Comparison of ENCODE assay signal across 16 cellular contexts in the genomic region with DNA sequence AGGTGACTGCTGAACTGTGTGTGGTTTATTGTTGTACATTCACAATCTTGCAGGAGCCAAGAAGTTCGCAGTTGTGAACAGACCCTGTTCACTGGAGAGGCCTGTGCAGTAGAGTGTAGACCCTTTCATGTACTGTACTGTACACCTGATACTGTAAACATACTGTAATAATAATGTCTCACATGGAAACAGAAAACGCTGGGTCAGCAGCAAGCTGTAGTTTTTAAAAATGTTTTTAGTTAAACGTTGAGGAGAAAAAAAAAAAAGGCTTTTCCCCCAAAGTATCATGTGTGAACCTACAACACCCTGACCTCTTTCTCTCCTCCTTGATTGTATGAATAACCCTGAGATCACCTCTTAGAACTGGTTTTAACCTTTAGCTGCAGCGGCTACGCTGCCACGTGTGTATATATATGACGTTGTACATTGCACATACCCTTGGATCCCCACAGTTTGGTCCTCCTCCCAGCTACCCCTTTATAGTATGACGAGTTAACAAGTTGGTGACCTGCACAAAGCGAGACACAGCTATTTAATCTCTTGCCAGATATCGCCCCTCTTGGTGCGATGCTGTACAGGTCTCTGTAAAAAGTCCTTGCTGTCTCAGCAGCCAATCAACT. TPM values are rescaled to one million over a fixed set of nuclear protein-coding genes. Genes with fewer than 3 reads are reported as not detected.
DNase-seq lines count a peak whose midpoint lies in the region; ATAC-seq, FAIRE-seq and TF ChIP-seq lines count a peak whose summit lies in the region.
"Had no signal": no experiment of that assay in that cellular context is flagged by ENCODE, and none has a peak within 500 bp of the region (broad histone marks: within the 10 kb centered on the region; RNA-seq: fewer than 3 reads in every experiment).

No MANE protein-coding gene starts in this region.

- no peaks in the 10 kb centered on the region for H3K9me3 ChIP-seq in CD4-positive, CD25-positive, alpha-beta regulatory T cell (ENCODE audit: control insufficient read depth in 2 of 2, low read length in 2 of 2)
- no peaks in the 10 kb centered on the region for H3K9me3 ChIP-seq in HEK293 (ENCODE audit: control insufficient read depth, insufficient read depth, low read depth, low read length)
- no peaks in the 10 kb centered on the region for H3K9me3 ChIP-seq in K562 (replicated peaks; ENCODE audit: control insufficient read depth, insufficient read depth, low read depth, low read length)
- H3K9me3 ChIP-seq: BLaER1, testis had no signal

- no peak for TF ChIP-seq EP300 in K562 (IDR thresholded peaks at IDR 0.05; ENCODE audit: low read length)

- H3K4me2 ChIP-seq in K562 (ENCODE audit: insufficient read depth, low read length) = no peak overlapping the region
- H3K4me2 ChIP-seq: BLaER1 had no signal

- H3K9me3 Mint-ChIP-seq in CD4-positive, CD25-positive, alpha-beta regulatory T cell = peaks cover 0 to 2% (median 0%) of the 10 kb centered on the region in 7 donors
- H3K9me3 Mint-ChIP-seq in natural killer cell treated with Interleukin-12 subunit alpha and Interleukin-12 subunit beta and Interleukin-15 and Interleukin-18, amount 100 ng/mL, for 72 hours = no peaks in the 10 kb centered on the region
- H3K9me3 Mint-ChIP-seq: activated T-helper 1 cell treated with anti-CD3 and anti-CD28 coated beads, Interleukin-12 subunit alpha, Interleukin-12 subunit beta, Interleukin-2, Interleukin-4 antibody, amounts not matched to agents 30 ng/mL and 10 ng/mL and 1 ng/mL, durations not matched to agents 14 hours and 24 hours and 36 hours had no signal

- no peaks in the 10 kb centered on the region for H3K27me3 ChIP-seq in CD4-positive, CD25-positive, alpha-beta regulatory T cell (ENCODE audit: control insufficient read depth, insufficient read depth, low read length)
- H3K27me3 ChIP-seq in K562 (ENCODE audit: control insufficient read depth in 2 of 2, insufficient read depth in 2 of 2, low read length in 2 of 2) = no peaks in the 10 kb centered on the region
- H3K27me3 ChIP-seq: BLaER1, testis had no signal

- DNase-seq in CD4-positive, CD25-positive, alpha-beta regulatory T cell = no peak
- DNase-seq in K562 (ENCODE audit: extremely low read depth in 1 of 4, low spot score in 3 of 4) (no peak), Kasumi-1 (lab: John Stamatoyannopoulos, UW) (no peak), D721Med (ENCODE audit: insufficient read length, low spot score) (no peak)
- DNase-seq in natural killer cell treated with Interleukin-12 subunit alpha and Interleukin-12 subunit beta and Interleukin-15 and Interleukin-18, amount 100 ng/mL, for 72 hours (ENCODE audit: low spot score) = no peak
- DNase-seq: activated CD4-positive, alpha-beta T cell treated with anti-CD3 and anti-CD28 coated beads, Interleukin-2, amount 50 U/mL, for 4 hours; DMS53; H7; left colon; NCI-H1694; SW 1271; testis had no signal

- POLR2A ChIA-PET in HEK293 (lab: Yijun Ruan, JAX) = interaction anchor here (0.6 to 0.9 kb wide), 3 partner anchors 83 to 115 kb away, joined by 3 to 6 read pairs (median 6); no protein-coding TSS in a partner anchor
- POLR2A ChIA-PET in K562 (lab: Yijun Ruan, JAX) = interaction anchor here (0.6 to 8.3 kb wide), 6 partner anchors 9 to 553 kb away, joined by 3 to 99 read pairs (median 4); no protein-coding TSS in a partner anchor

- CTCF ChIA-PET in HEK293 (lab: Yijun Ruan, JAX) (interaction anchor here (0.7 to 2.7 kb wide), 3 partner anchors 8 to 178 kb away, joined by 3 to 17 read pairs (median 3); no protein-coding TSS in a partner anchor), K562 (lab: Yijun Ruan, JAX; ENCODE audit: low intra/inter-chr PET ratio) (interaction anchor here (0.7 kb wide), 1 partner anchor 322 kb away, joined by 4 read pairs; no protein-coding TSS in a partner anchor)

- in situ Hi-C loops in K562 (cut with MboI) = no loop called here

- H3K4me1 Mint-ChIP-seq in CD4-positive, CD25-positive, alpha-beta regulatory T cell = peaks cover 14 to 56% (median 40%) of the 10 kb centered on the region in 4 donors
- H3K4me1 Mint-ChIP-seq in natural killer cell treated with Interleukin-12 subunit alpha and Interleukin-12 subunit beta and Interleukin-15 and Interleukin-18, amount 100 ng/mL, for 72 hours (ENCODE audit: low read depth in 2 of 2) = peaks cover 62 to 64% of the 10 kb centered on the region in 2 donors

- peak overlapping the region; percentile 2 for H3K27ac ChIP-seq in CD4-positive, CD25-positive, alpha-beta regulatory T cell (ENCODE audit: insufficient read depth, low read length, poor library complexity, severe bottlenecking)
- no peak overlapping the region for H3K27ac ChIP-seq in HEK293 (ENCODE audit: extremely low read depth, low read depth, low read length)
- peak overlapping the region; percentile 11; the same call in 1 of the 3 replicates for H3K27ac ChIP-seq in K562 (ENCODE audit: extremely low read depth, low read depth, low read length)
- H3K27ac ChIP-seq: BLaER1, testis had no signal

- BruUV-seq in K562 (replicated peaks; lab: Mats Ljungman, UMichigan) = TSS peak; percentile 24

- ATAC-seq in CD4-positive, CD25-positive, alpha-beta regulatory T cell (ENCODE audit: low read depth in 2 of 2) = no peak
- ATAC-seq in K562 (no peak), GM19328 (IDR thresholded peaks at IDR 0.05; ENCODE audit: unreplicated experiment) (no peak)
- peak in 1 of 2 donors; percentile 44 for ATAC-seq in natural killer cell treated with Interleukin-12 subunit alpha and Interleukin-12 subunit beta and Interleukin-15 and Interleukin-18, amount 100 ng/mL, for 72 hours
- ATAC-seq: left colon had no signal

- 83% methylated on average over 11 of the region's 11 CpGs for WGBS in K562 (ENCODE audit: insufficient coverage, low coverage, missing lambda C conversion rate)

- H3K4me1 ChIP-seq in CD4-positive, CD25-positive, alpha-beta regulatory T cell (ENCODE audit: control insufficient read depth, insufficient read depth, low read length, poor library complexity, severe bottlenecking) = peaks cover 19% of the 10 kb centered on the region
- H3K4me1 ChIP-seq in HEK293 (ENCODE audit: control insufficient read depth, insufficient read depth, low read length) = peaks cover 11% of the 10 kb centered on the region
- H3K4me1 ChIP-seq in K562 (replicated peaks in 1 of 2; ENCODE audit: control insufficient read depth in 2 of 2, insufficient read depth in 2 of 2, low read length in 2 of 2) = peaks cover 50 to 68% of the 10 kb centered on the region in 2 experiments

- peaks cover 30% of the 10 kb centered on the region for H3K36me3 Mint-ChIP-seq in CD4-positive, CD25-positive, alpha-beta regulatory T cell
- H3K36me3 Mint-ChIP-seq in natural killer cell treated with Interleukin-12 subunit alpha and Interleukin-12 subunit beta and Interleukin-15 and Interleukin-18, amount 100 ng/mL, for 72 hours = peaks cover 38% of the 10 kb centered on the region

- TF ChIP-seq CTCF in HEK293 (tag by site-specific recombination; IDR thresholded peaks at IDR 0.05) (no peak), K562 (IDR thresholded peaks at IDR 0.05 in 2 of 3, conservative IDR thresholded peaks at IDR 0.05 in 1 of 3; ENCODE audit: insufficient read depth in 2 of 3, low read depth in 1 of 3, low read length in 3 of 3) (no peak), D721Med (IDR thresholded peaks at IDR 0.05; ENCODE audit: insufficient read depth, missing control alignments) (no peak)

- H3K9me1 ChIP-seq in K562 (ENCODE audit: control insufficient read depth, insufficient read depth, low read length) = peaks cover 9% of the 10 kb centered on the region

- FAIRE-seq in K562 (lab: Jason Lieb, UNC) (no peak), D721Med (lab: Jason Lieb, UNC) (no peak)

- no peak overlapping the region for H3K4me3 Mint-ChIP-seq in CD4-positive, CD25-positive, alpha-beta regulatory T cell
- H3K4me3 Mint-ChIP-seq in natural killer cell treated with Interleukin-12 subunit alpha and Interleukin-12 subunit beta and Interleukin-15 and Interleukin-18, amount 100 ng/mL, for 72 hours = peak overlapping the region; percentile 24
- H3K4me3 Mint-ChIP-seq: activated T-helper 1 cell treated with anti-CD3 and anti-CD28 coated beads, Interleukin-12 subunit alpha, Interleukin-12 subunit beta, Interleukin-2, Interleukin-4 antibody, amounts not matched to agents 30 ng/mL and 10 ng/mL and 1 ng/mL, durations not matched to agents 14 hours and 24 hours and 36 hours had no signal

- H3K27ac Mint-ChIP-seq in CD4-positive, CD25-positive, alpha-beta regulatory T cell = peak overlapping the region; percentile 5 to 87 (median 66)
- H3K27ac Mint-ChIP-seq in natural killer cell treated with Interleukin-12 subunit alpha and Interleukin-12 subunit beta and Interleukin-15 and Interleukin-18, amount 100 ng/mL, for 72 hours = peak overlapping the region; percentile 65 to 99
- H3K27ac Mint-ChIP-seq: activated T-helper 1 cell treated with anti-CD3 and anti-CD28 coated beads, Interleukin-12 subunit alpha, Interleukin-12 subunit beta, Interleukin-2, Interleukin-4 antibody, amounts not matched to agents 30 ng/mL and 10 ng/mL and 1 ng/mL, durations not matched to agents 14 hours and 24 hours and 36 hours had no signal

- H3K79me2 ChIP-seq in K562 (ENCODE audit: control insufficient read depth, insufficient read depth, low read length) = peaks cover 67% of the 10 kb centered on the region

- TF ChIP-seq RAD21 in K562 (CRISPR knock-in tag; conservative IDR thresholded peaks at IDR 0.05 in 1 of 2, IDR thresholded peaks at IDR 0.05 in 1 of 2) = no peak

- no peak for TF ChIP-seq POLR2A in K562 (conservative IDR thresholded peaks at IDR 0.05)

- no peaks in the 10 kb centered on the region for H3K27me3 Mint-ChIP-seq in CD4-positive, CD25-positive, alpha-beta regulatory T cell
- no peaks in the 10 kb centered on the region for H3K27me3 Mint-ChIP-seq in natural killer cell treated with Interleukin-12 subunit alpha and Interleukin-12 subunit beta and Interleukin-15 and Interleukin-18, amount 100 ng/mL, for 72 hours

- H2AFZ ChIP-seq in K562 (ENCODE audit: low read depth, low read length) = no peak overlapping the region

- H3K36me3 ChIP-seq in CD4-positive, CD25-positive, alpha-beta regulatory T cell (ENCODE audit: control insufficient read depth, insufficient read depth, low read length) = peaks cover 51% of the 10 kb centered on the region
- H3K36me3 ChIP-seq in HEK293 (ENCODE audit: control insufficient read depth in 2 of 2, insufficient read depth in 1 of 2, low read length in 2 of 2) = peaks cover 15 to 68% of the 10 kb centered on the region in 2 experiments
- peaks cover 76% of the 10 kb centered on the region for H3K36me3 ChIP-seq in K562 (ENCODE audit: control insufficient read depth, insufficient read depth, low read length)

- H3K9ac ChIP-seq in K562 (ENCODE audit: insufficient read depth in 1 of 2, low read depth in 2 of 2, low read length in 2 of 2) = no peak overlapping the region
- H3K9ac ChIP-seq: BLaER1 had no signal

- no peak overlapping the region for H3K4me3 ChIP-seq in CD4-positive, CD25-positive, alpha-beta regulatory T cell (ENCODE audit: low read depth, low read length)
- H3K4me3 ChIP-seq in HEK293 (ENCODE audit: low read depth, low read length) (no peak overlapping the region), K562 (no peak overlapping the region)
- H3K4me3 ChIP-seq: BLaER1, testis had no signal

- intact Hi-C loops in K562 (cut with micrococcal nuclease) = no loop called here

- H4K20me1 ChIP-seq in K562 (replicated peaks; ENCODE audit: control insufficient read depth, insufficient read depth, low read length) = peaks cover 17% of the 10 kb centered on the region; the same call in 1 of the 2 replicates

RNA-seq across cellular contexts. Expression of gene PIGV, which starts 6.4 kb away (rescaled TPM):
- 8.6 TPM for total RNA-seq in CD4-positive, CD25-positive, alpha-beta regulatory T cell
- 10 to 100 TPM in 2 of 4 donors, 1 to 10 TPM in 2; 8.3 to 13.2 (median 9.8) TPM for polyA plus RNA-seq in CD4-positive, CD25-positive, alpha-beta regulatory T cell
- total RNA-seq in K562 (2011; cell fraction: chromatin; rRNA removed; ENCODE audit: low replicate concordance) = 20.0 and 33.4 TPM in 2 replicates
- total RNA-seq in K562 (2011; cell fraction: nucleolus; rRNA removed) = 34.2 and 35.1 TPM in 2 replicates
- total RNA-seq in K562 (2011; cell fraction: nucleoplasm; rRNA removed) = 38.2 and 47.9 TPM in 2 replicates
- total RNA-seq in K562 (2014; rRNA removed) (8.4 and 11.3 TPM in 2 replicates), K562 (2014; rRNA removed; fragmentation: Illumina TruSeq; extraction: Trizol) (11.0 and 11.1 TPM in 2 replicates), K562 (2015; rRNA removed; fragmentation: Illumina TruSeq; extraction: Trizol) (12.0 and 12.2 TPM in 2 replicates), K562 (2021) (11.2 and 14.7 TPM in 2 replicates)
- polyA plus RNA-seq in K562 (2011; rRNA removed) (21.8 and 25.5 TPM in 2 replicates), K562 (2014; fragmentation: Illumina TruSeq; extraction: Trizol) (10.8 and 12.7 TPM in 2 replicates), K562 (2014; fragmentation: Nextera tagmentation; extraction: Ambion mirVana) (10 to 100 TPM; 11.3 to 11.7 TPM), K562 (2014; rRNA removed) (9.3 and 9.4 TPM in 2 replicates)
- 27.4 and 41.1 TPM in 2 replicates for polyA plus RNA-seq in K562 (2011; cell fraction: cytosol; rRNA removed)
- 33.7 and 36.0 TPM in 2 replicates for polyA plus RNA-seq in K562 (2011; cell fraction: nucleus; rRNA removed)
- polyA plus RNA-seq in K562 (2012) = 14.0 and 14.4 TPM in 2 replicates
- polyA minus RNA-seq in K562 (2011; rRNA and poly(A)+ RNA removed) = 21.7 and 27.4 TPM in 2 replicates
- polyA minus RNA-seq in K562 (2011; cell fraction: cytosol; rRNA and poly(A)+ RNA removed) = 8.1 and 9.8 TPM in 2 replicates
- polyA minus RNA-seq in K562 (2011; cell fraction: nucleus; rRNA and poly(A)+ RNA removed) = 10.8 and 16.6 TPM in 2 replicates
- total RNA-seq in natural killer cell treated with Interleukin-12 subunit alpha and Interleukin-12 subunit beta and Interleukin-15 and Interleukin-18, amount 100 ng/mL, for 72 hours = 10 to 100 TPM; 44.3 to 60.2 TPM

RNA-seq across cellular contexts. Expression of gene ZDHHC18, which starts 45.2 kb away (rescaled TPM):
- total RNA-seq in CD4-positive, CD25-positive, alpha-beta regulatory T cell = 73.6 TPM
- 10 to 100 TPM in 2 of 4 donors, 1 to 10 TPM in 2; 4.4 to 14.8 (median 10.3) TPM for polyA plus RNA-seq in CD4-positive, CD25-positive, alpha-beta regulatory T cell
- total RNA-seq in K562 (2011; cell fraction: chromatin; rRNA removed; ENCODE audit: low replicate concordance) = 27.0 and 63.1 TPM in 2 replicates
- total RNA-seq in K562 (2011; cell fraction: nucleolus; rRNA removed) = 34.0 and 36.3 TPM in 2 replicates
- total RNA-seq in K562 (2011; cell fraction: nucleoplasm; rRNA removed) = 42.0 and 65.9 TPM in 2 replicates
- total RNA-seq in K562 (2014; rRNA removed) (8.2 and 12.4 TPM in 2 replicates), K562 (2014; rRNA removed; fragmentation: Illumina TruSeq; extraction: Trizol) (9.5 and 15.5 TPM in 2 replicates), K562 (2015; rRNA removed; fragmentation: Illumina TruSeq; extraction: Trizol) (13.3 and 15.8 TPM in 2 replicates), K562 (2021) (27.4 and 28.9 TPM in 2 replicates)
- polyA plus RNA-seq in K562 (2011; rRNA removed) (31.6 and 51.2 TPM in 2 replicates), K562 (2014; fragmentation: Illumina TruSeq; extraction: Trizol) (31.0 and 35.6 TPM in 2 replicates), K562 (2014; fragmentation: Nextera tagmentation; extraction: Ambion mirVana) (under 1 TPM; 0.42 to 0.45 TPM), K562 (2014; rRNA removed) (23.7 and 27.8 TPM in 2 replicates)
- polyA plus RNA-seq in K562 (2011; cell fraction: cytosol; rRNA removed) = 57.8 and 57.9 TPM in 2 replicates
- polyA plus RNA-seq in K562 (2011; cell fraction: nucleus; rRNA removed) = 92.6 and 97.0 TPM in 2 replicates
- 20.4 and 29.5 TPM in 2 replicates for polyA plus RNA-seq in K562 (2012)
- polyA minus RNA-seq in K562 (2011; rRNA and poly(A)+ RNA removed) = 22.2 and 27.6 TPM in 2 replicates
- 25.9 and 31.9 TPM in 2 replicates for polyA minus RNA-seq in K562 (2011; cell fraction: cytosol; rRNA and poly(A)+ RNA removed)
- 9.8 and 16.1 TPM in 2 replicates for polyA minus RNA-seq in K562 (2011; cell fraction: nucleus; rRNA and poly(A)+ RNA removed)
- total RNA-seq in natural killer cell treated with Interleukin-12 subunit alpha and Interleukin-12 subunit beta and Interleukin-15 and Interleukin-18, amount 100 ng/mL, for 72 hours = 100 to 1,000 TPM in 1 of 2 donors, 10 to 100 TPM in 1; 87.2 to 106 TPM
